In genomic region chr6:30722280-30723112, GRCh38 we compare ENCODE assay signal across 8 cellular contexts. TPM values are rescaled to one million over a fixed set of nuclear protein-coding genes. Genes with fewer than 3 reads are reported as not detected.
DNase-seq lines count a peak whose midpoint lies in the region; ATAC-seq and TF ChIP-seq lines count a peak whose summit lies in the region.

No MANE protein-coding gene starts in this region.

- H3K36me3 ChIP-seq in stomach: peaks cover 40 to 53% (median 50%) of the 10 kb centered on the region in 4 donors

- TF ChIP-seq POLR2A in stomach (IDR thresholded peaks at IDR 0.05): no peak

- 7 to 10% (median 8%) methylated on average over 27 of the region's 27 CpGs for WGBS in stomach, 5 donors

- no peaks in the 10 kb centered on the region for H3K27me3 ChIP-seq in stomach

- H3K4me3 Mint-ChIP-seq in nephron: peak overlapping the region; percentile 99

- peak overlapping the region; percentile 91 to 99 (median 98) for H3K27ac ChIP-seq in stomach

- TF ChIP-seq CTCF in fibroblast of pulmonary artery (IDR thresholded peaks at IDR 0.05; ENCODE audit: low read length, missing control alignments) (peak; percentile 88), nephron (IDR thresholded peaks at IDR 0.05; ENCODE audit: unreplicated experiment in 3 of 3) (peak; percentile 91 to 98 (median 95)), stomach (IDR thresholded peaks at IDR 0.05) (peak in 6 of 7 experiments; percentile 73 to 99 (median 98))

- ATAC-seq in GM21447 (IDR thresholded peaks at IDR 0.05; ENCODE audit: unreplicated experiment): no peak

- intact Hi-C loops in stomach (cut with DNase I; ENCODE audit: low total_unique reads): no loop called here

- H3K4me3 ChIP-seq in fibroblast of pulmonary artery (replicated peaks; ENCODE audit: low read depth, low read length) (peak overlapping the region; percentile 88), stomach (peak overlapping the region; percentile 72 to 90 (median 86))

- H3K9me3 ChIP-seq in stomach: no peaks in the 10 kb centered on the region

- peak overlapping the region; percentile 83 to 99 (median 97) for H3K27ac Mint-ChIP-seq in nephron

- H3K9me3 Mint-ChIP-seq in nephron: no peaks in the 10 kb centered on the region

- H3K4me1 Mint-ChIP-seq in nephron: peaks cover 51% of the 10 kb centered on the region

- DNase-seq in DMS153 treated with DMSO at 0.1 percent for 48 hours (lab: John Stamatoyannopoulos, UW; ENCODE audit: unreplicated experiment) (peak; percentile 58), KG1 (lab: John Stamatoyannopoulos, UW) (peak; percentile 89), RPMI7951 (ENCODE audit: low read depth) (peak; percentile 82), fibroblast of pulmonary artery (ENCODE audit: low read depth) (peak; percentile 84), stomach (peak; percentile 88)
- peak; percentile 78 for DNase-seq in activated effector memory CD4-positive, alpha-beta T cell treated with Interleukin-2 at 50 U/mL for 16 hours

- no peak for TF ChIP-seq EP300 in stomach (IDR thresholded peaks at IDR 0.05)

- no peaks in the 10 kb centered on the region for H3K27me3 Mint-ChIP-seq in nephron (ENCODE audit: low read depth)

- H3K36me3 Mint-ChIP-seq in nephron (ENCODE audit: low read depth): peaks cover 51% of the 10 kb centered on the region

- H3K4me1 ChIP-seq in stomach: peaks cover 29 to 72% (median 55%) of the 10 kb centered on the region in 4 donors

RNA-seq across cellular contexts. Expression of gene TUBB, which starts 2.3 kb away (rescaled TPM):
- total RNA-seq in RPMI7951 (2014; rRNA removed; shearing (Covaris generic)): 1,269 and 1,837 TPM in 2 replicates
- total RNA-seq in stomach: 100 to 1,000 TPM in 4 of 5 donors, 10 to 100 TPM in 1; 67.5 to 177 (median 109) TPM
- polyA plus RNA-seq in stomach: 100 to 1,000 TPM; 127 to 223 (median 183) TPM

RNA-seq across cellular contexts. Expression of gene MDC1, which starts 5.4 kb away (rescaled TPM):
- total RNA-seq in RPMI7951 (2014; rRNA removed; shearing (Covaris generic)): 6.4 and 13.6 TPM in 2 replicates
- 100 to 1,000 TPM in 2 of 5 donors, 10 to 100 TPM in 2, 1 to 10 TPM in 1; 9.6 to 153 (median 99.2) TPM for total RNA-seq in stomach
- polyA plus RNA-seq in stomach: 1 to 10 TPM; 3.8 to 8.7 (median 4.2) TPM

RNA-seq across cellular contexts. Expression of gene FLOT1, which starts 20.0 kb away (rescaled TPM):
- 108 and 118 TPM in 2 replicates for total RNA-seq in RPMI7951 (2014; rRNA removed; shearing (Covaris generic))
- 100 to 1,000 TPM in 2 of 5 donors, 10 to 100 TPM in 3; 40.6 to 201 (median 74.7) TPM for total RNA-seq in stomach
- 100 to 1,000 TPM; 145 to 178 (median 151) TPM for polyA plus RNA-seq in stomach

RNA-seq across cellular contexts. Expression of gene IER3, which starts 21.9 kb away (rescaled TPM):
- 377 and 410 TPM in 2 replicates for total RNA-seq in RPMI7951 (2014; rRNA removed; shearing (Covaris generic))
- 100 to 1,000 TPM in 2 of 5 donors, 10 to 100 TPM in 3; 16.5 to 144 (median 92.8) TPM for total RNA-seq in stomach
- 100 to 1,000 TPM; 112 to 187 (median 147) TPM for polyA plus RNA-seq in stomach

RNA-seq across cellular contexts. Expression of gene NRM, which starts 31.7 kb away (rescaled TPM):
- 18.2 and 29.2 TPM in 2 replicates for total RNA-seq in RPMI7951 (2014; rRNA removed; shearing (Covaris generic))
- total RNA-seq in stomach: 1 to 10 TPM in 4 of 5 donors, under 1 TPM in 1; 0.92 to 6.4 (median 2.9) TPM
- 10 to 100 TPM in 1 of 3 donors, 1 to 10 TPM in 2; 4.1 to 15.8 (median 8.5) TPM for polyA plus RNA-seq in stomach
